ENCODE assay signal across 21 cellular contexts in the genomic region with DNA sequence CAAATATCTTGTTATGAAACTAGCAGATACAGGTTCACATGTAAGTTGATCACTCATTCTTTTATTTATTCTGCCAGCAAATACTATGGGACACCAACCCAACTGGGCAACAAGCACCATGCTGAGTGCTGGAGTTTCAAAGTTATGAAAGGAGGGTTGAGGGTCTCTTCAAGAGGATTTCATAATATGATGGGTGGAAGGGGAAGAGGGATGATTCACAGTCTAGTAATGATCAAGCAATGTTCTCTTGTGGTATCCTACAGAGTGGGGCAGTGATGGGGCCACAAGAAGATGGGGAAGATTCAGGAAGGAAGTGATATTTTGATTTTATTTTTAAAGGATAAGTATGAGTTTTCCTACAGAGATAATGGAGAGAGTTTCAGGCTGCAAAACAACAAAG. TPM values are rescaled to one million over a fixed set of nuclear protein-coding genes. Genes with fewer than 3 reads are reported as not detected.
DNase-seq lines count a peak whose midpoint lies in the region; FAIRE-seq and TF ChIP-seq lines count a peak whose summit lies in the region.
"Had no signal": no experiment of that assay in that cellular context is flagged by ENCODE, and none has a peak within 500 bp of the region (broad histone marks: within the 10 kb centered on the region; RNA-seq: fewer than 3 reads in every experiment).

No MANE protein-coding gene starts in this region.

- no peaks in the 10 kb centered on the region for H3K9me3 ChIP-seq in A673 (ENCODE audit: low read depth, low read length, poor library complexity, severe bottlenecking)
- H3K9me3 ChIP-seq: adrenal gland, heart right ventricle, lower lobe of right lung had no signal

- no peak overlapping the region for H3K27ac ChIP-seq in A673 (ENCODE audit: low read depth, low read length, poor library complexity, severe bottlenecking)
- H3K27ac ChIP-seq: adrenal gland, heart right ventricle, KMS-11, lower lobe of right lung, parathyroid adenoma had no signal

- no peaks in the 10 kb centered on the region for H3K36me3 ChIP-seq in A673 (ENCODE audit: insufficient read depth, low read length, poor library complexity, severe bottlenecking)
- H3K36me3 ChIP-seq: adrenal gland, heart right ventricle had no signal

- no peaks in the 10 kb centered on the region for H3K27me3 ChIP-seq in A673 (replicated peaks; ENCODE audit: insufficient read depth, low read depth, low read length, poor library complexity)
- H3K27me3 ChIP-seq: adrenal gland, heart right ventricle had no signal

- TF ChIP-seq CTCF in A673 (conservative IDR thresholded peaks at IDR 0.05; ENCODE audit: low read depth, low read length) = no peak
- TF ChIP-seq CTCF in choroid plexus epithelial cell (conservative IDR thresholded peaks at IDR 0.05; ENCODE audit: low read depth, low read length) = no peak
- TF ChIP-seq CTCF in lower leg skin (IDR thresholded peaks at IDR 0.05) = no peak

- no peak overlapping the region for H3K4me3 ChIP-seq in A673 (ENCODE audit: low read depth, low read length, poor library complexity, severe bottlenecking)
- no peak overlapping the region for H3K4me3 ChIP-seq in choroid plexus epithelial cell (ENCODE audit: low read depth, low read length)
- H3K4me3 ChIP-seq in lower leg skin (ENCODE audit: low read depth, poor library complexity, severe bottlenecking) = no peak overlapping the region
- H3K4me3 ChIP-seq: adrenal gland, heart right ventricle, lower lobe of right lung had no signal

- POLR2A ChIA-PET in A673 (lab: Charles Lee; ENCODE audit: low non-redundant PET) = no interaction called here

- intact Hi-C loops in A673 (cut with micrococcal nuclease; ENCODE audit: unreplicated experiment) (no loop called here), lower leg skin (cut with DNase I; ENCODE audit: low total_unique reads) (no loop called here)

- BruUV-seq in A673 (replicated peaks; lab: Mats Ljungman, UMichigan) = no TSS peak

- CTCF ChIA-PET in A673 (lab: Charles Lee) = no interaction called here

- TF ChIP-seq POLR2A in GM12891 (IDR thresholded peaks at IDR 0.05; ENCODE audit: low read depth, low read length) = no peak
- TF ChIP-seq POLR2A in lower leg skin (IDR thresholded peaks at IDR 0.05) = no peak

- FAIRE-seq in GM12891 (lab: Jason Lieb, UNC) = no peak

- H3K4me1 ChIP-seq in A673 (ENCODE audit: insufficient read depth, low read length, poor library complexity, severe bottlenecking) = no peaks in the 10 kb centered on the region
- H3K4me1 ChIP-seq: adrenal gland, lower lobe of right lung, parathyroid adenoma had no signal

- DNase-seq in A673 (ENCODE audit: low spot score) = peak; percentile 41
- no peak for DNase-seq in GM12891 (ENCODE audit: insufficient read length, low spot score)
- peak; percentile 48 to 69 for DNase-seq in NOMO-1 (lab: John Stamatoyannopoulos, UW; ENCODE audit: unreplicated experiment in 2 of 2)
- peak; percentile 68 for DNase-seq in choroid plexus epithelial cell (ENCODE audit: low read depth)
- no peak for DNase-seq in activated CD8-positive, alpha-beta memory T cell treated with anti-CD3 and anti-CD28 coated beads, Interleukin-2, amount 50 U/mL, for 48 hours
- no peak for DNase-seq in lower leg skin (ENCODE audit: low spot score in 2 of 2)
- no peak for DNase-seq in foreskin melanocyte
- no peak for DNase-seq in D341Med (ENCODE audit: low spot score)
- DNase-seq: activated B cell treated with CpG ODN at 0.5 μM for 24 hours; activated CD8-positive, alpha-beta memory T cell treated with anti-CD3 and anti-CD28 coated beads for 24 hours; adrenal gland; cerebellar nuclear complex; effector memory CD8-positive, alpha-beta T cell; heart right ventricle; lower lobe of right lung; NCI-H146; Right ventricle myocardium superior; stimulated activated CD4-positive, alpha-beta T cell treated with anti-CD3 and anti-CD28 coated beads, Interleukin-4, amount 100 ng/mL, for 1 hour; T-helper 17 cell had no signal

TF ChIP-seq in GM12891, 5 proteins besides CTCF, POLR2A, EP300 and RAD21:
- no peak for TF ChIP-seq POU2F2 (IDR thresholded peaks at IDR 0.05; ENCODE audit: low read depth, low read length)
- peak; percentile 34; the same call in 1 of the 2 replicates for TF ChIP-seq SPI1 (IDR thresholded peaks at IDR 0.05; ENCODE audit: low read depth, low read length)
- TF ChIP-seq PAX5 (IDR thresholded peaks at IDR 0.05; ENCODE audit: insufficient read depth, low read length, severe bottlenecking) = no peak
- no peak for TF ChIP-seq POLR2AphosphoS5 (IDR thresholded peaks at IDR 0.05; ENCODE audit: low read depth, low read length)
- no peak for TF ChIP-seq TAF1 (IDR thresholded peaks at IDR 0.05; ENCODE audit: low read depth, low read length)

RNA-seq across cellular contexts. Expression of a gene that starts 46.2 kb away (rescaled TPM):
- total RNA-seq in A673 (2021) (1.4 and 2.0 TPM in 2 replicates), lower leg skin (1 to 10 TPM in 3 of 4 donors, under 1 TPM in 1; 0.81 to 3.4 (median 2.2) TPM)
- polyA plus RNA-seq in GM12891 (2012; ENCODE audit: low read depth, missing spikeins) = 1.7 TPM

Comparison
In these comparisons a context has a peak if more than half of its experiments do, and no peak if none do; other contexts are left out.
1. DNase-seq: peak in A673 (single experiment), NOMO-1 (2 of 2) and choroid plexus epithelial cell (single experiment); none in GM12891 (single experiment), activated CD8-positive, alpha-beta memory T cell treated with anti-CD3 and anti-CD28 coated beads, Interleukin-2, amount 50 U/mL, for 48 hours (single experiment), lower leg skin (0 of 2), foreskin melanocyte (single experiment) and D341Med (single experiment).